In the genomic region with DNA sequence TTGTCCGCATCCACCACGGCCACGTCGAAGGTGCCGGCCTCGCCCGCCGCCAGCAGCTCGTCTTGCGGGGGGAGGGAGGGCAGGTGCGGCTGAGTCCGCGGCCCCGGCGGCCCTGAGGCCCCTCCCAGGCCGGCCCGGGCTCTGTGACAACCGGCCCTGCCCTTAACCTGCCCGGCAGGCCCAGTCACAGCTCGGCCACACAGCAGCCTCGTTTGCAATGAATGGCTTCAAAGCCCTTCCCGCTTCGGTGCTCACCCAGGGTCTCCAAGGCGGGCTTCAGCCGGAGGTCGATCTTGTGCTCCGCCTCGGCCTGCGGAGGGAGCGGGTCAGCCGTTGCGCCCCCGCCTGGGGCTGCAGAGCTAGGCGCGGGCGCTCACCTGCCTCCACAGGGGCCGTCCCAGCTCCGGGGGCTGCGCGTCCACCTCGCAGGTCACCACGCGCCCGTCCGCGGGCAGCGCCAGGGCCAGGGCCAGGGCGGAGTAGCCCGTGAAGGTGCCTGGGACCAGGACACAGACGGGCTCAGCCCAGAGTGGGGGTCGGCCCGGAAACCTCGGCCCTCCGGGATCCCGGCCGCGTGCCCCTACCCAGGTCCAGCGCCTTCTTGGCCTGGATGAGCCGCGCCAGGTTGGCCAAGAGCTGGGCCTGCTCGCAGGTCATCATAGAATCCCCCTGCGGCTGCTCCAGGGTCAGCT, we compare ENCODE assay signal across 1 cellular context.
A peak's percentile ranks its signal among the peaks of the same experiment; 100 is the strongest.
TF ChIP-seq lines count a peak whose summit lies in the region.

No MANE protein-coding gene starts in this region.

TF ChIP-seq in K562, 482 proteins besides CTCF, POLR2A, EP300 and RAD21 (continued from another document and continues in another):
- TF ChIP-seq, protein P1, sequence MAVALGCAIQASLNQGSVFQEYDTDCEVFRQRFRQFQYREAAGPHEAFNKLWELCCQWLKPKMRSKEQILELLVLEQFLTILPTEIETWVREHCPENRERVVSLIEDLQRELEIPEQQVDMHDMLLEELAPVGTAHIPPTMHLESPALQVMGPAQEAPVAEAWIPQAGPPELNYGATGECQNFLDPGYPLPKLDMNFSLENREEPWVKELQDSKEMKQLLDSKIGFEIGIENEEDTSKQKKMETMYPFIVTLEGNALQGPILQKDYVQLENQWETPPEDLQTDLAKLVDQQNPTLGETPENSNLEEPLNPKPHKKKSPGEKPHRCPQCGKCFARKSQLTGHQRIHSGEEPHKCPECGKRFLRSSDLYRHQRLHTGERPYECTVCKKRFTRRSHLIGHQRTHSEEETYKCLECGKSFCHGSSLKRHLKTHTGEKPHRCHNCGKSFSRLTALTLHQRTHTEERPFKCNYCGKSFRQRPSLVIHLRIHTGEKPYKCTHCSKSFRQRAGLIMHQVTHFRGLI (CRISPR knock-in tag; IDR thresholded peaks at IDR 0.05): no peak
- TF ChIP-seq, protein P2, sequence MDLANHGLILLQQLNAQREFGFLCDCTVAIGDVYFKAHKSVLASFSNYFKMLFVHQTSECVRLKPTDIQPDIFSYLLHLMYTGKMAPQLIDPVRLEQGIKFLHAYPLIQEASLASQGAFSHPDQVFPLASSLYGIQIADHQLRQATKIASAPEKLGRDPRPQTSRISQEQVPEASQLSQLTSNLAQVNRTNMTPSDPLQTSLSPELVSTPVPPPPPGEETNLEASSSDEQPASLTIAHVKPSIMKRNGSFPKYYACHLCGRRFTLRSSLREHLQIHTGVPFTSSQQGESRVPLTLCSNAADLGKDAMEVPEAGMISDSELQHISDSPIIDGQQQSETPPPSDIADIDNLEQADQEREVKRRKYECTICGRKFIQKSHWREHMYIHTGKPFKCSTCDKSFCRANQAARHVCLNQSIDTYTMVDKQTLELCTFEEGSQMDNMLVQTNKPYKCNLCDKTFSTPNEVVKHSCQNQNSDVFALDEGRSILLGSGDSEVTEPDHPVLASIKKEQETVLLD (IDR thresholded peaks at IDR 0.05): 0 out of 2 replicates have a peak, but pooled peaks have one; percentile 65
- TF ChIP-seq NFIC (IDR thresholded peaks at IDR 0.05): no peak
- TF ChIP-seq ZNF133 (CRISPR knock-in tag; IDR thresholded peaks at IDR 0.05): no peak
- no peak for TF ChIP-seq ZNF75A (CRISPR knock-in tag; IDR thresholded peaks at IDR 0.05)
- no peak for TF ChIP-seq PRPF4 (IDR thresholded peaks at IDR 0.05; ENCODE audit: insufficient read depth, low read depth, low read length, poor library complexity, severe bottlenecking)
- TF ChIP-seq ARID1B (IDR thresholded peaks at IDR 0.05): no peak
- TF ChIP-seq, protein P3, sequence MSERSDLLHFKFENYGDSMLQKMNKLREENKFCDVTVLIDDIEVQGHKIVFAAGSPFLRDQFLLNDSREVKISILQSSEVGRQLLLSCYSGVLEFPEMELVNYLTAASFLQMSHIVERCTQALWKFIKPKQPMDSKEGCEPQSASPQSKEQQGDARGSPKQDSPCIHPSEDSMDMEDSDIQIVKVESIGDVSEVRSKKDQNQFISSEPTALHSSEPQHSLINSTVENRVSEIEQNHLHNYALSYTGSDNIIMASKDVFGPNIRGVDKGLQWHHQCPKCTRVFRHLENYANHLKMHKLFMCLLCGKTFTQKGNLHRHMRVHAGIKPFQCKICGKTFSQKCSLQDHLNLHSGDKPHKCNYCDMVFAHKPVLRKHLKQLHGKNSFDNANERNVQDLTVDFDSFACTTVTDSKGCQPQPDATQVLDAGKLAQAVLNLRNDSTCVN (CRISPR knock-in tag; IDR thresholded peaks at IDR 0.05): no peak
- TF ChIP-seq ASH1L (IDR thresholded peaks at IDR 0.05; ENCODE audit: borderline replicate concordance, low read depth, partially characterized antibody): no peak
- TF ChIP-seq, protein P4, sequence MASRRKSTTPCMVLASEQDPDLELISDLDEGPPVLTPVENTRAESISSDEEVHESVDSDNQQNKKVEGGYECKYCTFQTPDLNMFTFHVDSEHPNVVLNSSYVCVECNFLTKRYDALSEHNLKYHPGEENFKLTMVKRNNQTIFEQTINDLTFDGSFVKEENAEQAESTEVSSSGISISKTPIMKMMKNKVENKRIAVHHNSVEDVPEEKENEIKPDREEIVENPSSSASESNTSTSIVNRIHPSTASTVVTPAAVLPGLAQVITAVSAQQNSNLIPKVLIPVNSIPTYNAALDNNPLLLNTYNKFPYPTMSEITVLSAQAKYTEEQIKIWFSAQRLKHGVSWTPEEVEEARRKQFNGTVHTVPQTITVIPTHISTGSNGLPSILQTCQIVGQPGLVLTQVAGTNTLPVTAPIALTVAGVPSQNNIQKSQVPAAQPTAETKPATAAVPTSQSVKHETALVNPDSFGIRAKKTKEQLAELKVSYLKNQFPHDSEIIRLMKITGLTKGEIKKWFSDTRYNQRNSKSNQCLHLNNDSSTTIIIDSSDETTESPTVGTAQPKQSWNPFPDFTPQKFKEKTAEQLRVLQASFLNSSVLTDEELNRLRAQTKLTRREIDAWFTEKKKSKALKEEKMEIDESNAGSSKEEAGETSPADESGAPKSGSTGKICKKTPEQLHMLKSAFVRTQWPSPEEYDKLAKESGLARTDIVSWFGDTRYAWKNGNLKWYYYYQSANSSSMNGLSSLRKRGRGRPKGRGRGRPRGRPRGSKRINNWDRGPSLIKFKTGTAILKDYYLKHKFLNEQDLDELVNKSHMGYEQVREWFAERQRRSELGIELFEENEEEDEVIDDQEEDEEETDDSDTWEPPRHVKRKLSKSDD (conservative IDR thresholded peaks at IDR 0.05; ENCODE audit: low read length): no peak
- no peak for TF ChIP-seq SIRT6 (IDR thresholded peaks at IDR 0.05; ENCODE audit: low read depth, low read length)
- TF ChIP-seq FOXJ3 (CRISPR knock-in tag; IDR thresholded peaks at IDR 0.05): no peak
- no peak for TF ChIP-seq ZSCAN32 (CRISPR knock-in tag; IDR thresholded peaks at IDR 0.05)
- no peak for TF ChIP-seq SREBF1 (IDR thresholded peaks at IDR 0.05; ENCODE audit: borderline replicate concordance, low read depth, low read length)
- no peak for TF ChIP-seq TBL1XR1 (IDR thresholded peaks at IDR 0.05; ENCODE audit: low read length in 2 of 2)
- TF ChIP-seq ETV1 (tag; conservative IDR thresholded peaks at IDR 0.05; ENCODE audit: low read depth): no peak
- no peak for TF ChIP-seq MCM5 (IDR thresholded peaks at IDR 0.05; ENCODE audit: low read depth)
- TF ChIP-seq, protein P5, sequence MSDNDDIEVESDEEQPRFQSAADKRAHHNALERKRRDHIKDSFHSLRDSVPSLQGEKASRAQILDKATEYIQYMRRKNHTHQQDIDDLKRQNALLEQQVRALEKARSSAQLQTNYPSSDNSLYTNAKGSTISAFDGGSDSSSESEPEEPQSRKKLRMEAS (CRISPR knock-in tag; IDR thresholded peaks at IDR 0.05): no peak
- no peak for TF ChIP-seq ZNF764 (CRISPR knock-in tag; IDR thresholded peaks at IDR 0.05; ENCODE audit: low read depth)
- TF ChIP-seq ZNF830 (CRISPR knock-in tag; IDR thresholded peaks at IDR 0.05): no peak
- TF ChIP-seq GABPA (tag; conservative IDR thresholded peaks at IDR 0.05; ENCODE audit: low read depth): no peak
- TF ChIP-seq, protein P6, sequence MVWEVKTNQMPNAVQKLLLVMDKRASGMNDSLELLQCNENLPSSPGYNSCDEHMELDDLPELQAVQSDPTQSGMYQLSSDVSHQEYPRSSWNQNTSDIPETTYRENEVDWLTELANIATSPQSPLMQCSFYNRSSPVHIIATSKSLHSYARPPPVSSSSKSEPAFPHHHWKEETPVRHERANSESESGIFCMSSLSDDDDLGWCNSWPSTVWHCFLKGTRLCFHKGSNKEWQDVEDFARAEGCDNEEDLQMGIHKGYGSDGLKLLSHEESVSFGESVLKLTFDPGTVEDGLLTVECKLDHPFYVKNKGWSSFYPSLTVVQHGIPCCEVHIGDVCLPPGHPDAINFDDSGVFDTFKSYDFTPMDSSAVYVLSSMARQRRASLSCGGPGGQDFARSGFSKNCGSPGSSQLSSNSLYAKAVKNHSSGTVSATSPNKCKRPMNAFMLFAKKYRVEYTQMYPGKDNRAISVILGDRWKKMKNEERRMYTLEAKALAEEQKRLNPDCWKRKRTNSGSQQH (CRISPR knock-in tag; IDR thresholded peaks at IDR 0.05): no peak
- no peak for TF ChIP-seq ILF3 (IDR thresholded peaks at IDR 0.05; ENCODE audit: borderline replicate concordance)
- TF ChIP-seq KLF10 (CRISPR knock-in tag; IDR thresholded peaks at IDR 0.05): no peak
- TF ChIP-seq, protein P7, sequence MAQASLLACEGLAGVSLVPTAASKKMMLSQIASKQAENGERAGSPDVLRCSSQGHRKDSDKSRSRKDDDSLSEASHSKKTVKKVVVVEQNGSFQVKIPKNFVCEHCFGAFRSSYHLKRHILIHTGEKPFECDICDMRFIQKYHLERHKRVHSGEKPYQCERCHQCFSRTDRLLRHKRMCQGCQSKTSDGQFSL (CRISPR knock-in tag; IDR thresholded peaks at IDR 0.05): peak; percentile 26; the same call in 1 of the 2 replicates
- TF ChIP-seq, protein P7 (tag; IDR thresholded peaks at IDR 0.05): no peak
- TF ChIP-seq, protein P8, sequence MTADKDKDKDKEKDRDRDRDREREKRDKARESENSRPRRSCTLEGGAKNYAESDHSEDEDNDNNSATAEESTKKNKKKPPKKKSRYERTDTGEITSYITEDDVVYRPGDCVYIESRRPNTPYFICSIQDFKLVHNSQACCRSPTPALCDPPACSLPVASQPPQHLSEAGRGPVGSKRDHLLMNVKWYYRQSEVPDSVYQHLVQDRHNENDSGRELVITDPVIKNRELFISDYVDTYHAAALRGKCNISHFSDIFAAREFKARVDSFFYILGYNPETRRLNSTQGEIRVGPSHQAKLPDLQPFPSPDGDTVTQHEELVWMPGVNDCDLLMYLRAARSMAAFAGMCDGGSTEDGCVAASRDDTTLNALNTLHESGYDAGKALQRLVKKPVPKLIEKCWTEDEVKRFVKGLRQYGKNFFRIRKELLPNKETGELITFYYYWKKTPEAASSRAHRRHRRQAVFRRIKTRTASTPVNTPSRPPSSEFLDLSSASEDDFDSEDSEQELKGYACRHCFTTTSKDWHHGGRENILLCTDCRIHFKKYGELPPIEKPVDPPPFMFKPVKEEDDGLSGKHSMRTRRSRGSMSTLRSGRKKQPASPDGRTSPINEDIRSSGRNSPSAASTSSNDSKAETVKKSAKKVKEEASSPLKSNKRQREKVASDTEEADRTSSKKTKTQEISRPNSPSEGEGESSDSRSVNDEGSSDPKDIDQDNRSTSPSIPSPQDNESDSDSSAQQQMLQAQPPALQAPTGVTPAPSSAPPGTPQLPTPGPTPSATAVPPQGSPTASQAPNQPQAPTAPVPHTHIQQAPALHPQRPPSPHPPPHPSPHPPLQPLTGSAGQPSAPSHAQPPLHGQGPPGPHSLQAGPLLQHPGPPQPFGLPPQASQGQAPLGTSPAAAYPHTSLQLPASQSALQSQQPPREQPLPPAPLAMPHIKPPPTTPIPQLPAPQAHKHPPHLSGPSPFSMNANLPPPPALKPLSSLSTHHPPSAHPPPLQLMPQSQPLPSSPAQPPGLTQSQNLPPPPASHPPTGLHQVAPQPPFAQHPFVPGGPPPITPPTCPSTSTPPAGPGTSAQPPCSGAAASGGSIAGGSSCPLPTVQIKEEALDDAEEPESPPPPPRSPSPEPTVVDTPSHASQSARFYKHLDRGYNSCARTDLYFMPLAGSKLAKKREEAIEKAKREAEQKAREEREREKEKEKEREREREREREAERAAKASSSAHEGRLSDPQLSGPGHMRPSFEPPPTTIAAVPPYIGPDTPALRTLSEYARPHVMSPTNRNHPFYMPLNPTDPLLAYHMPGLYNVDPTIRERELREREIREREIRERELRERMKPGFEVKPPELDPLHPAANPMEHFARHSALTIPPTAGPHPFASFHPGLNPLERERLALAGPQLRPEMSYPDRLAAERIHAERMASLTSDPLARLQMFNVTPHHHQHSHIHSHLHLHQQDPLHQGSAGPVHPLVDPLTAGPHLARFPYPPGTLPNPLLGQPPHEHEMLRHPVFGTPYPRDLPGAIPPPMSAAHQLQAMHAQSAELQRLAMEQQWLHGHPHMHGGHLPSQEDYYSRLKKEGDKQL (CRISPR knock-in tag; IDR thresholded peaks at IDR 0.05; ENCODE audit: borderline replicate concordance): peak; percentile 91; the same call in 1 of the 2 replicates
- no peak for TF ChIP-seq PRMT5 (CRISPR knock-in tag; IDR thresholded peaks at IDR 0.05)
- TF ChIP-seq, protein P9, sequence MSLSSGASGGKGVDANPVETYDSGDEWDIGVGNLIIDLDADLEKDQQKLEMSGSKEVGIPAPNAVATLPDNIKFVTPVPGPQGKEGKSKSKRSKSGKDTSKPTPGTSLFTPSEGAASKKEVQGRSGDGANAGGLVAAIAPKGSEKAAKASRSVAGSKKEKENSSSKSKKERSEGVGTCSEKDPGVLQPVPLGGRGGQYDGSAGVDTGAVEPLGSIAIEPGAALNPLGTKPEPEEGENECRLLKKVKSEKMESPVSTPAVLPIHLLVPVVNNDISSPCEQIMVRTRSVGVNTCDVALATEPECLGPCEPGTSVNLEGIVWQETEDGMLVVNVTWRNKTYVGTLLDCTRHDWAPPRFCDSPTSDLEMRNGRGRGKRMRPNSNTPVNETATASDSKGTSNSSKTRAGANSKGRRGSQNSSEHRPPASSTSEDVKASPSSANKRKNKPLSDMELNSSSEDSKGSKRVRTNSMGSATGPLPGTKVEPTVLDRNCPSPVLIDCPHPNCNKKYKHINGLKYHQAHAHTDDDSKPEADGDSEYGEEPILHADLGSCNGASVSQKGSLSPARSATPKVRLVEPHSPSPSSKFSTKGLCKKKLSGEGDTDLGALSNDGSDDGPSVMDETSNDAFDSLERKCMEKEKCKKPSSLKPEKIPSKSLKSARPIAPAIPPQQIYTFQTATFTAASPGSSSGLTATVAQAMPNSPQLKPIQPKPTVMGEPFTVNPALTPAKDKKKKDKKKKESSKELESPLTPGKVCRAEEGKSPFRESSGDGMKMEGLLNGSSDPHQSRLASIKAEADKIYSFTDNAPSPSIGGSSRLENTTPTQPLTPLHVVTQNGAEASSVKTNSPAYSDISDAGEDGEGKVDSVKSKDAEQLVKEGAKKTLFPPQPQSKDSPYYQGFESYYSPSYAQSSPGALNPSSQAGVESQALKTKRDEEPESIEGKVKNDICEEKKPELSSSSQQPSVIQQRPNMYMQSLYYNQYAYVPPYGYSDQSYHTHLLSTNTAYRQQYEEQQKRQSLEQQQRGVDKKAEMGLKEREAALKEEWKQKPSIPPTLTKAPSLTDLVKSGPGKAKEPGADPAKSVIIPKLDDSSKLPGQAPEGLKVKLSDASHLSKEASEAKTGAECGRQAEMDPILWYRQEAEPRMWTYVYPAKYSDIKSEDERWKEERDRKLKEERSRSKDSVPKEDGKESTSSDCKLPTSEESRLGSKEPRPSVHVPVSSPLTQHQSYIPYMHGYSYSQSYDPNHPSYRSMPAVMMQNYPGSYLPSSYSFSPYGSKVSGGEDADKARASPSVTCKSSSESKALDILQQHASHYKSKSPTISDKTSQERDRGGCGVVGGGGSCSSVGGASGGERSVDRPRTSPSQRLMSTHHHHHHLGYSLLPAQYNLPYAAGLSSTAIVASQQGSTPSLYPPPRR (CRISPR knock-in tag; IDR thresholded peaks at IDR 0.05; ENCODE audit: borderline replicate concordance): peak; percentile 19; the same call in 1 of the 2 replicates
- TF ChIP-seq ATF7 (IDR thresholded peaks at IDR 0.05): peak; percentile 45
- TF ChIP-seq, protein P10, sequence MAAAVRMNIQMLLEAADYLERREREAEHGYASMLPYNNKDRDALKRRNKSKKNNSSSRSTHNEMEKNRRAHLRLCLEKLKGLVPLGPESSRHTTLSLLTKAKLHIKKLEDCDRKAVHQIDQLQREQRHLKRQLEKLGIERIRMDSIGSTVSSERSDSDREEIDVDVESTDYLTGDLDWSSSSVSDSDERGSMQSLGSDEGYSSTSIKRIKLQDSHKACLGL (CRISPR knock-in tag; IDR thresholded peaks at IDR 0.05; ENCODE audit: borderline replicate concordance, poor library complexity, severe bottlenecking): no peak
- peak; percentile 81 for TF ChIP-seq POLR2G (IDR thresholded peaks at IDR 0.05; ENCODE audit: low read depth, low read length)
